In genomic region chr1:237032029-237032428, GRCh38 we compare ENCODE assay signal across 14 cellular contexts. TPM values are rescaled to one million over a fixed set of nuclear protein-coding genes. Genes with fewer than 3 reads are reported as not detected.
DNase-seq lines count a peak whose midpoint lies in the region; ATAC-seq and TF ChIP-seq lines count a peak whose summit lies in the region.
"Had no signal": no experiment of that assay in that cellular context is flagged by ENCODE, and none has a peak within 500 bp of the region (broad histone marks: within the 10 kb centered on the region; RNA-seq: fewer than 3 reads in every experiment).

No MANE protein-coding gene starts in this region.

- H3K4me3 Mint-ChIP-seq in mesothelial cell of epicardium = no peak overlapping the region
- H3K4me3 Mint-ChIP-seq: CD4-positive, CD25-positive, alpha-beta regulatory T cell had no signal

- no peak overlapping the region for H3K18ac ChIP-seq in mesenchymal stem cell (ENCODE audit: low read depth in 1 of 2, low read length in 2 of 2)

- DNase-seq in heart right ventricle = no peak
- DNase-seq in mesenchymal stem cell = no peak
- no peak for DNase-seq in GM03348 (ENCODE audit: low spot score)
- DNase-seq in erythroblast (lab: John Stamatoyannopoulos, UW) = no peak
- DNase-seq in mesothelial cell of epicardium (ENCODE audit: low spot score in 2 of 2, unreplicated experiment in 2 of 2) = no peak
- DNase-seq: activated CD4-positive, alpha-beta T cell treated with anti-CD3 and anti-CD28 coated beads, Interleukin-2, amount 50 U/mL, for 1 hour; CD4-positive, CD25-positive, alpha-beta regulatory T cell; kidney; spleen had no signal

- H3K36me3 Mint-ChIP-seq in mesothelial cell of epicardium = no peaks in the 10 kb centered on the region
- H3K36me3 Mint-ChIP-seq: CD4-positive, CD25-positive, alpha-beta regulatory T cell had no signal

- H3K14ac ChIP-seq in mesenchymal stem cell (ENCODE audit: low read length in 2 of 2) = no peak overlapping the region

- no peak overlapping the region for H2AK5ac ChIP-seq in mesenchymal stem cell (ENCODE audit: low read length, severe bottlenecking)

- H3K4me1 ChIP-seq in heart right ventricle (peaks cover 0 to 47% (median 17%) of the 10 kb centered on the region in 9 donors), mesenchymal stem cell (ENCODE audit: control insufficient read depth, insufficient read depth, low read depth, low read length) (no peaks in the 10 kb centered on the region)
- H3K4me1 ChIP-seq: spleen had no signal

- H4K91ac ChIP-seq in mesenchymal stem cell (ENCODE audit: low read length) = no peak overlapping the region

- H3K27ac ChIP-seq in heart right ventricle (peak overlapping the region; percentile 44 to 87 (median 72)), mesenchymal stem cell (ENCODE audit: low read length, poor library complexity, severe bottlenecking) (no peak overlapping the region)
- H3K27ac ChIP-seq: HL-60 had no signal

- no peak overlapping the region for H4K8ac ChIP-seq in mesenchymal stem cell (ENCODE audit: low read length)

- no peak overlapping the region for H3K27ac Mint-ChIP-seq in mesothelial cell of epicardium
- H3K27ac Mint-ChIP-seq: CD4-positive, CD25-positive, alpha-beta regulatory T cell had no signal

- no peak overlapping the region for H3K4ac ChIP-seq in mesenchymal stem cell (ENCODE audit: low read depth in 1 of 2, low read length in 2 of 2)

- no peak overlapping the region for H2BK15ac ChIP-seq in mesenchymal stem cell (ENCODE audit: low read depth, poor library complexity, severe bottlenecking)

- no peak for TF ChIP-seq POLR2A in erythroblast (IDR thresholded peaks at IDR 0.05; ENCODE audit: low read length)

- H2BK120ac ChIP-seq in mesenchymal stem cell (ENCODE audit: low read depth, low read length) = no peak overlapping the region

- no peaks in the 10 kb centered on the region for H3K9me3 Mint-ChIP-seq in mesothelial cell of epicardium

- H3K27me3 Mint-ChIP-seq in mesothelial cell of epicardium (ENCODE audit: low read depth) = peaks cover 2% of the 10 kb centered on the region

- H3K4me1 Mint-ChIP-seq in mesothelial cell of epicardium = peaks cover 12% of the 10 kb centered on the region
- H3K4me1 Mint-ChIP-seq: CD4-positive, CD25-positive, alpha-beta regulatory T cell had no signal

- H2BK12ac ChIP-seq in mesenchymal stem cell (ENCODE audit: low read length in 2 of 2) = no peak overlapping the region

- H3K4me3 ChIP-seq in heart right ventricle (peak overlapping the region in 6 of 10 donors; percentile 6 to 26 (median 14)), mesenchymal stem cell (ENCODE audit: insufficient read depth in 1 of 2, low read depth in 1 of 2, low read length in 2 of 2) (no peak overlapping the region)
- H3K4me3 ChIP-seq: spleen had no signal

- no peak overlapping the region for H3K23ac ChIP-seq in mesenchymal stem cell (ENCODE audit: low read length in 2 of 2)

- H3K36me3 ChIP-seq in heart right ventricle (no peaks in the 10 kb centered on the region), mesenchymal stem cell (ENCODE audit: control insufficient read depth in 1 of 2, insufficient read depth in 2 of 2, low read depth in 1 of 2, low read length in 2 of 2) (no peaks in the 10 kb centered on the region)
- H3K36me3 ChIP-seq: spleen had no signal

- 23 to 34% methylated on average over 7 of the region's 7 CpGs for WGBS in heart right ventricle, 2 donors
- WGBS in mesenchymal stem cell = 18% methylated on average over 4 of the region's 7 CpGs

- intact Hi-C loops in heart right ventricle (cut with DNase I) = loop anchor here in 1 of 10 donors (1.0 kb wide), 1 partner anchor 35 kb away; no protein-coding TSS in a partner anchor

- H3K9me3 ChIP-seq in heart right ventricle (no peaks in the 10 kb centered on the region), mesenchymal stem cell (ENCODE audit: control insufficient read depth, low read length) (no peaks in the 10 kb centered on the region)
- H3K9me3 ChIP-seq: spleen had no signal

- no peak overlapping the region for H3K4me2 ChIP-seq in mesenchymal stem cell (ENCODE audit: low read length, poor library complexity, severe bottlenecking)

- no peak overlapping the region for H2BK5ac ChIP-seq in mesenchymal stem cell (ENCODE audit: low read depth, low read length, poor library complexity, severe bottlenecking)

- TF ChIP-seq CTCF in heart right ventricle (IDR thresholded peaks at IDR 0.05) (no peak), mesothelial cell of epicardium (IDR thresholded peaks at IDR 0.05; ENCODE audit: unreplicated experiment) (no peak)

- H3K27me3 ChIP-seq in heart right ventricle = no peaks in the 10 kb centered on the region
- no peaks in the 10 kb centered on the region for H3K27me3 ChIP-seq in mesenchymal stem cell (ENCODE audit: control insufficient read depth in 1 of 2, insufficient read depth in 1 of 2, low read length in 2 of 2)

- no peak overlapping the region for H2AFZ ChIP-seq in mesenchymal stem cell (ENCODE audit: low read depth, low read length)

- H3K79me1 ChIP-seq in mesenchymal stem cell (replicated peaks; ENCODE audit: low read length, poor library complexity, severe bottlenecking) = no peaks in the 10 kb centered on the region

- no peak overlapping the region for H3K9ac ChIP-seq in mesenchymal stem cell (ENCODE audit: low read length)

- ATAC-seq in GM18498 (IDR thresholded peaks at IDR 0.05; ENCODE audit: unreplicated experiment) (peak; percentile 93), GM21619 (IDR thresholded peaks at IDR 0.05; ENCODE audit: unreplicated experiment) (peak; percentile 98), HG03354 (IDR thresholded peaks at IDR 0.05; ENCODE audit: poor library complexity, severe bottlenecking, unreplicated experiment) (peak; percentile 79), heart right ventricle (peak in 4 of 8 donors; percentile 1 to 36 (median 28))

RNA-seq across cellular contexts. Expression of gene RYR2, which starts 10.0 kb away (rescaled TPM):
- total RNA-seq in heart right ventricle (1,000 to 10,000 TPM in 5 of 10 donors, 100 to 1,000 TPM in 5; 505 to 1,252 (median 983) TPM), mesothelial cell of epicardium (5.1 to 13.0 TPM (median 6.1 TPM) in 3 replicates)
- 100 to 1,000 TPM in 1 of 2 donors, 10 to 100 TPM in 1; 43.1 to 174 TPM for polyA plus RNA-seq in heart right ventricle
- 0.04 TPM for polyA plus RNA-seq in mesenchymal stem cell (2013, experiment 1 of 2)
- polyA plus RNA-seq in mesenchymal stem cell (2013, experiment 2 of 2) = 0.01 TPM

RNA-seq across cellular contexts. Expression of gene MT1HL1, which starts 27.8 kb away (rescaled TPM):
- not detected for total RNA-seq in heart right ventricle
- polyA plus RNA-seq in heart right ventricle = not detected
- not detected for polyA plus RNA-seq in mesenchymal stem cell (2013, experiment 1 of 2)
- polyA plus RNA-seq in mesenchymal stem cell (2013, experiment 2 of 2) = not detected
- not detected in 3 replicates for total RNA-seq in mesothelial cell of epicardium
- total RNA-seq: CD4-positive, CD25-positive, alpha-beta regulatory T cell; kidney; spleen had no signal
- polyA plus RNA-seq: CD4-positive, CD25-positive, alpha-beta regulatory T cell; spleen; thymus had no signal

Comparison
In these comparisons a context has a peak if more than half of its experiments do, and no peak if none do; other contexts are left out.
1. H3K4me3 ChIP-seq: peak in heart right ventricle (6 of 10); none in mesenchymal stem cell (0 of 2).
2. RNA of gene RYR2, which starts 10.0 kb away (total RNA-seq): 505 to 1,252 TPM in heart right ventricle; 5.1 to 13.0 TPM in mesothelial cell of epicardium; every median in the first group is over 10 times any median in the second.